13 cellular contexts compared by ENCODE assay signal in the genomic region with DNA sequence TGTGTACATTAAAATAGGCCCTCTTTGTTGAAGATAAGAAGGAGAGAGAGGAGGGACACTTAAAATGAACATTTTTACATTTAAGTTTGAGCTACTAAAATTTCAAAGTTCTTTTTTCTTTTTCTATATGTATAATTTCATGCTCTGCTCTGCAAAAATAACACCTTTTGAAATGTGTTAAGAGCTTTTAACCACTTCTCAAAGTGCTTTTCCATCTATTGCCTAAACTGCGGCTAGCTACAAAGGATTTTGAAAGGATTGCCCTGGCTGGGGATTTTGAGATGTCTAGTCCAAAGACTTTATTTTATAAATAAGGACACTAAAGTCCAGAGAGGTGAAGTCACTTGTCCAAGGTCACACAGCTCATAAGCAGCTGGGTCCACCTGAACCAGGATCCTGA.
A peak's percentile ranks its signal among the peaks of the same experiment; 100 is the strongest.
DNase-seq lines count a peak whose midpoint lies in the region; ATAC-seq and TF ChIP-seq lines count a peak whose summit lies in the region.
"Had no signal": no experiment of that assay in that cellular context is flagged by ENCODE, and none has a peak within 500 bp of the region (broad histone marks: within the 10 kb centered on the region; RNA-seq: fewer than 3 reads in every experiment).

No MANE protein-coding gene starts in this region.

- no peak for TF ChIP-seq POLR2A in stomach (IDR thresholded peaks at IDR 0.05)

- peak overlapping the region; percentile 41 for H2BK5ac ChIP-seq in mesendoderm (ENCODE audit: low read length)

- H3K27ac Mint-ChIP-seq in effector memory CD8-positive, alpha-beta T cell = no peak overlapping the region
- H3K27ac Mint-ChIP-seq: CD4-positive, CD25-positive, alpha-beta regulatory T cell had no signal

- peak; percentile 32 for ATAC-seq in effector memory CD8-positive, alpha-beta T cell (replicated peaks)
- ATAC-seq in left ventricle myocardium superior = no peak
- ATAC-seq: HCT116 had no signal

- in situ Hi-C loops in HAP-1 (cut with MboI; ENCODE audit: low sequenced_read_pairs) = no loop called here

- H3K27me3 ChIP-seq in HUES48 (ENCODE audit: control insufficient read depth, insufficient read depth, low read length) (no peaks in the 10 kb centered on the region), mesendoderm (ENCODE audit: insufficient read depth, low read length, poor library complexity) (no peaks in the 10 kb centered on the region), stomach (no peaks in the 10 kb centered on the region), HAP-1 (ENCODE audit: low read depth) (no peaks in the 10 kb centered on the region; the same call in 1 of the 2 replicates)
- H3K27me3 ChIP-seq: BLaER1 treated with 17β-estradiol and CSF1 and Interleukin-3, amounts not matched to agents 10 nM and 100 nM had no signal

- no peak overlapping the region for H3K4me3 Mint-ChIP-seq in effector memory CD8-positive, alpha-beta T cell
- H3K4me3 Mint-ChIP-seq: CD4-positive, CD25-positive, alpha-beta regulatory T cell had no signal

- H3K4me2 ChIP-seq in mesendoderm (ENCODE audit: low read length) = no peak overlapping the region
- H3K4me2 ChIP-seq: BLaER1 treated with 17β-estradiol and CSF1 and Interleukin-3, amounts not matched to agents 10 nM and 100 nM had no signal

- H3K27ac ChIP-seq in HUES48 (ENCODE audit: low read depth, low read length) = peak overlapping the region; percentile 7
- H3K27ac ChIP-seq in mesendoderm (ENCODE audit: low read depth, low read length) = peak overlapping the region; percentile 81
- H3K27ac ChIP-seq in stomach = peak overlapping the region in 3 of 5 donors; percentile 4 to 72 (median 11)
- H3K27ac ChIP-seq: BLaER1 treated with 17β-estradiol and CSF1 and Interleukin-3, amounts not matched to agents 10 nM and 100 nM had no signal

- H3K79me2 ChIP-seq in mesendoderm (ENCODE audit: control insufficient read depth, insufficient read depth, low read length) = no peaks in the 10 kb centered on the region

- no peak overlapping the region for H3K18ac ChIP-seq in mesendoderm (ENCODE audit: low read length)

- peak overlapping the region; percentile 62 for H2BK120ac ChIP-seq in mesendoderm (ENCODE audit: low read depth, low read length)

- TF ChIP-seq EP300 in stomach (IDR thresholded peaks at IDR 0.05) = no peak

- no peak overlapping the region for H4K5ac ChIP-seq in mesendoderm (ENCODE audit: low read length)

- no peak overlapping the region for H3K56ac ChIP-seq in mesendoderm (ENCODE audit: low read length)

- H2BK15ac ChIP-seq in mesendoderm (replicated peaks; ENCODE audit: low read depth) = no peak overlapping the region

- no peaks in the 10 kb centered on the region for H3K79me1 ChIP-seq in mesendoderm (ENCODE audit: low read length)

- TF ChIP-seq CTCF in stomach (IDR thresholded peaks at IDR 0.05) = no peak

- H3K4me3 ChIP-seq in HUES48 (ENCODE audit: low read depth, low read length) (no peak overlapping the region), mesendoderm (ENCODE audit: low read length) (no peak overlapping the region), stomach (no peak overlapping the region), HAP-1 (no peak overlapping the region)
- H3K4me3 ChIP-seq: BLaER1 treated with 17β-estradiol and CSF1 and Interleukin-3, amounts not matched to agents 10 nM and 100 nM had no signal

- no CpG with 5 or more reads among the region's 1 CpG for WGBS in mesendoderm (ENCODE audit: extremely low coverage, insufficient coverage, low lambda C conversion rate)
- 89 to 98% (median 92%) methylated on average over 1 of the region's 1 CpG for WGBS in stomach, 5 donors

- no peak overlapping the region for H4K8ac ChIP-seq in mesendoderm (ENCODE audit: low read depth, low read length)

- no peaks in the 10 kb centered on the region for H3K9me3 Mint-ChIP-seq in effector memory CD8-positive, alpha-beta T cell
- H3K9me3 Mint-ChIP-seq: CD4-positive, CD25-positive, alpha-beta regulatory T cell had no signal

- H3K36me3 ChIP-seq in HUES48 (ENCODE audit: control insufficient read depth, insufficient read depth, low read length) = no peaks in the 10 kb centered on the region
- H3K36me3 ChIP-seq in mesendoderm (ENCODE audit: control insufficient read depth, insufficient read depth, low read length) = no peaks in the 10 kb centered on the region
- no peaks in the 10 kb centered on the region for H3K36me3 ChIP-seq in stomach
- H3K36me3 ChIP-seq in HAP-1 (replicated peaks) = no peaks in the 10 kb centered on the region
- H3K36me3 ChIP-seq: BLaER1 treated with 17β-estradiol and CSF1 and Interleukin-3, amounts not matched to agents 10 nM and 100 nM had no signal

- H3K36me3 Mint-ChIP-seq in effector memory CD8-positive, alpha-beta T cell (ENCODE audit: insufficient read depth) = no peaks in the 10 kb centered on the region
- H3K36me3 Mint-ChIP-seq: CD4-positive, CD25-positive, alpha-beta regulatory T cell had no signal

- no peak overlapping the region for H2AK5ac ChIP-seq in mesendoderm (ENCODE audit: low read length)

- H3K27me3 Mint-ChIP-seq in effector memory CD8-positive, alpha-beta T cell = no peaks in the 10 kb centered on the region

- H3K4me1 ChIP-seq in HUES48 (ENCODE audit: control insufficient read depth, insufficient read depth, low read length) (peaks cover 14% of the 10 kb centered on the region), mesendoderm (ENCODE audit: control insufficient read depth, low read depth, low read length) (peaks cover 13% of the 10 kb centered on the region), stomach (peaks cover 0 to 73% (median 16%) of the 10 kb centered on the region in 4 donors), HAP-1 (no peaks in the 10 kb centered on the region)

- DNase-seq in effector memory CD8-positive, alpha-beta T cell = no peak
- DNase-seq in mesendoderm = no peak
- DNase-seq in stomach = no peak
- DNase-seq in HAP-1 (ENCODE audit: low spot score in 2 of 2) = no peak
- no peak for DNase-seq in left ventricle myocardium superior
- DNase-seq in NK-92 treated with Interleukin-12 subunit alpha and Interleukin-12 subunit beta, amount 100 ng/mL, for 24 hours (lab: John Stamatoyannopoulos, UW) = no peak
- DNase-seq in occipital lobe (lab: John Stamatoyannopoulos, UW) = no peak
- DNase-seq: ACHN; CD4-positive, CD25-positive, alpha-beta regulatory T cell; GF-D8 had no signal

- H3K23ac ChIP-seq in mesendoderm (ENCODE audit: low read length) = no peak overlapping the region

- peak overlapping the region; percentile 61 for H3K4ac ChIP-seq in mesendoderm (ENCODE audit: low read depth, low read length)

- H3K4me1 Mint-ChIP-seq in effector memory CD8-positive, alpha-beta T cell (ENCODE audit: low read depth in 2 of 2) = peaks cover 0 to 14% of the 10 kb centered on the region in 2 donors
- H3K4me1 Mint-ChIP-seq: CD4-positive, CD25-positive, alpha-beta regulatory T cell had no signal

- intact Hi-C loops in stomach (cut with DNase I; ENCODE audit: low total_unique reads) = no loop called here
- intact Hi-C loops in left ventricle myocardium superior (cut with micrococcal nuclease) = no loop called here

- no peak overlapping the region for H3K9ac ChIP-seq in HUES48 (ENCODE audit: low read depth, low read length)
- H3K9ac ChIP-seq in mesendoderm (ENCODE audit: low read length) = no peak overlapping the region
- H3K9ac ChIP-seq: BLaER1 treated with 17β-estradiol and CSF1 and Interleukin-3, amounts not matched to agents 10 nM and 100 nM had no signal

- H3K9me3 ChIP-seq in HUES48 (ENCODE audit: control insufficient read depth, insufficient read depth, low read length) (peaks cover 7% of the 10 kb centered on the region; the same call in 1 of the 2 replicates), stomach (no peaks in the 10 kb centered on the region), HAP-1 (no peaks in the 10 kb centered on the region)

Comparison
In these comparisons a context has a peak if more than half of its experiments do, and no peak if none do; other contexts are left out.
1. H3K27ac ChIP-seq: peak in every context shown above with its lines; median percentile 81 in mesendoderm; 11 in stomach; 7 in HUES48.